14 cellular contexts compared by ENCODE assay signal in the genomic region with DNA sequence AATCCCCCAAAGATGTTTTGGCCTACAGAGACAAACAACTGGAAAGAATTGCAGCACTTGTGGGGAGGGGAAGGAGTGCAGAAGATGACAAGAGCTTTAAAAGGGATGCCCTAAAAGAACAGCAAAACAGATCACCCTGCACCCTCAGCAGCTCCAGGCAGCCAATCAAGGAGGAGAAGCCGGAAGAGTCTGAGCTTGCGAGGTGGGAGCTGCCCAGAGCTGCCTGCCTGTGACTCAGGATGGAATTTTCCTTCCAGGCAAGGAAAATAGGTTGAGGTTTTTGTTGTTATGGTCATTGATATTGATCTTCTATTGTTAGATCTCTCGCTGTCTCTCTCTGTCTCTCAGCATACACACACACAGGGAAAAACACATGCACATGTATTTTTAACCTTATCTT.
DNase-seq lines count a peak whose midpoint lies in the region; ATAC-seq and TF ChIP-seq lines count a peak whose summit lies in the region.
"Had no signal": no experiment of that assay in that cellular context is flagged by ENCODE, and none has a peak within 500 bp of the region (broad histone marks: within the 10 kb centered on the region; RNA-seq: fewer than 3 reads in every experiment).

No MANE protein-coding gene starts in this region.

- H3K27ac ChIP-seq in epithelial cell of prostate (no peak overlapping the region), neural progenitor cell (no peak overlapping the region), upper lobe of right lung (no peak overlapping the region)

- H2AFZ ChIP-seq in neural progenitor cell (replicated peaks) = peak overlapping the region; percentile 7

- TF ChIP-seq CTCF in neural progenitor cell (IDR thresholded peaks at IDR 0.05) (no peak), upper lobe of right lung (IDR thresholded peaks at IDR 0.05) (no peak)

- H3K4me2 ChIP-seq in neural progenitor cell = peak overlapping the region; percentile 15

- H3K27me3 ChIP-seq in neural progenitor cell (no peaks in the 10 kb centered on the region), upper lobe of right lung (no peaks in the 10 kb centered on the region)

- peaks cover 71% of the 10 kb centered on the region for H3K4me1 Mint-ChIP-seq in neural progenitor cell
- H3K4me1 Mint-ChIP-seq: B cell; stimulated activated effector memory CD8-positive, alpha-beta T cell treated with anti-CD3 and anti-CD28 coated beads, Interleukin-12 subunit alpha, Interleukin-12 subunit beta, amount 100 ng/mL, for 72 hours had no signal

- ATAC-seq in upper lobe of right lung = no peak
- ATAC-seq in HG03097 (IDR thresholded peaks at IDR 0.05; ENCODE audit: low FRiP score, unreplicated experiment) = no peak
- ATAC-seq in GM18502 (IDR thresholded peaks at IDR 0.05; ENCODE audit: poor library complexity, unreplicated experiment) = no peak
- ATAC-seq: HCT116; stimulated activated effector memory CD8-positive, alpha-beta T cell treated with anti-CD3 and anti-CD28 coated beads, Interleukin-12 subunit alpha, Interleukin-12 subunit beta, amount 100 ng/mL, for 72 hours had no signal

- no peak overlapping the region for H3K9ac ChIP-seq in neural progenitor cell

- H3K79me2 ChIP-seq in neural progenitor cell (ENCODE audit: low read depth) = no peaks in the 10 kb centered on the region

- H3K4me3 ChIP-seq in neural progenitor cell (no peak overlapping the region), upper lobe of right lung (no peak overlapping the region)

- H3K27me3 Mint-ChIP-seq in neural progenitor cell (ENCODE audit: insufficient read depth, low read depth) = peaks cover 9% of the 10 kb centered on the region

- peak; percentile 81 for DNase-seq in ELF-1 (ENCODE audit: low read depth, low spot score)
- peak; percentile 27 for DNase-seq in SK-N-DZ (ENCODE audit: low spot score)
- peak; percentile 33 for DNase-seq in epithelial cell of prostate (ENCODE audit: low read depth, low spot score)
- DNase-seq in neural progenitor cell (ENCODE audit: low spot score) = peak; percentile 20
- no peak for DNase-seq in NCI-H510A treated with DMSO at 0.1 percent for 48 hours (lab: John Stamatoyannopoulos, UW)
- DNase-seq in upper lobe of right lung = no peak
- DNase-seq: activated effector memory CD4-positive, alpha-beta T cell treated with anti-CD3 and anti-CD28 coated beads, Interleukin-2, amount 50 U/mL, for 16 hours; NCI-H1092 treated with DMSO at 0.1 percent for 48 hours; NCI-H446 had no signal

- H3K9me3 Mint-ChIP-seq in neural progenitor cell = no peaks in the 10 kb centered on the region
- H3K9me3 Mint-ChIP-seq: stimulated activated effector memory CD8-positive, alpha-beta T cell treated with anti-CD3 and anti-CD28 coated beads, Interleukin-12 subunit alpha, Interleukin-12 subunit beta, amount 100 ng/mL, for 72 hours had no signal

- H4K20me1 ChIP-seq in neural progenitor cell (ENCODE audit: low read depth) = no peaks in the 10 kb centered on the region

- H3K4me1 ChIP-seq in neural progenitor cell (peaks cover 82% of the 10 kb centered on the region), upper lobe of right lung (no peaks in the 10 kb centered on the region)

- H3F3A ChIP-seq in neural progenitor cell (ENCODE audit: low read depth) = peaks cover 41% of the 10 kb centered on the region

- H3K9me3 ChIP-seq in neural progenitor cell (ENCODE audit: low read depth) (no peaks in the 10 kb centered on the region), upper lobe of right lung (no peaks in the 10 kb centered on the region)

- H3K27ac Mint-ChIP-seq in neural progenitor cell = peak overlapping the region; percentile 39
- H3K27ac Mint-ChIP-seq: B cell; stimulated activated effector memory CD8-positive, alpha-beta T cell treated with anti-CD3 and anti-CD28 coated beads, Interleukin-12 subunit alpha, Interleukin-12 subunit beta, amount 100 ng/mL, for 72 hours had no signal

- no peak overlapping the region for H3K4me3 Mint-ChIP-seq in neural progenitor cell
- H3K4me3 Mint-ChIP-seq: B cell; stimulated activated effector memory CD8-positive, alpha-beta T cell treated with anti-CD3 and anti-CD28 coated beads, Interleukin-12 subunit alpha, Interleukin-12 subunit beta, amount 100 ng/mL, for 72 hours had no signal

- intact Hi-C loops in upper lobe of right lung (cut with DNase I) = no loop called here

- no peaks in the 10 kb centered on the region for H3K36me3 Mint-ChIP-seq in neural progenitor cell
- H3K36me3 Mint-ChIP-seq: stimulated activated effector memory CD8-positive, alpha-beta T cell treated with anti-CD3 and anti-CD28 coated beads, Interleukin-12 subunit alpha, Interleukin-12 subunit beta, amount 100 ng/mL, for 72 hours had no signal

- H3K36me3 ChIP-seq in neural progenitor cell = no peaks in the 10 kb centered on the region
- no peaks in the 10 kb centered on the region for H3K36me3 ChIP-seq in upper lobe of right lung

Comparison
In these comparisons a context has a peak if more than half of its experiments do, and no peak if none do; other contexts are left out.
1. DNase-seq: peak in ELF-1 (single experiment), SK-N-DZ (single experiment), epithelial cell of prostate (single experiment) and neural progenitor cell (single experiment); none in NCI-H510A treated with DMSO at 0.1 percent for 48 hours (single experiment) and upper lobe of right lung (single experiment).